In genomic region chr17:18182190-18182977, GRCh38 we compare ENCODE assay signal across 8 cellular contexts. TPM values are rescaled to one million over a fixed set of nuclear protein-coding genes. Genes with fewer than 3 reads are reported as not detected.
DNase-seq lines count a peak whose midpoint lies in the region; ATAC-seq and TF ChIP-seq lines count a peak whose summit lies in the region.

No MANE protein-coding gene starts in this region.

- H3K9me3 Mint-ChIP-seq in activated CD8-positive, alpha-beta memory T cell treated with anti-CD3 and anti-CD28 coated beads, Interleukin-2, amount 10 ng/mL, durations not matched to agents 7 days and 5 days (ENCODE audit: low read depth) = no peaks in the 10 kb centered on the region
- H3K9me3 Mint-ChIP-seq in activated CD8-positive, alpha-beta T cell treated with anti-CD3 and anti-CD28 coated beads for 36 hours = no peaks in the 10 kb centered on the region

- H3K4me1 Mint-ChIP-seq in activated CD8-positive, alpha-beta memory T cell treated with anti-CD3 and anti-CD28 coated beads, Interleukin-2, amount 10 ng/mL, durations not matched to agents 7 days and 5 days = peaks cover 36% of the 10 kb centered on the region
- peaks cover 37% of the 10 kb centered on the region for H3K4me1 Mint-ChIP-seq in activated CD8-positive, alpha-beta T cell treated with anti-CD3 and anti-CD28 coated beads for 36 hours (ENCODE audit: low read depth)

- peak; percentile 43 for DNase-seq in activated CD8-positive, alpha-beta memory T cell treated with anti-CD3 and anti-CD28 coated beads, Interleukin-2, amount 10 ng/mL, durations not matched to agents 7 days and 5 days
- DNase-seq in activated CD8-positive, alpha-beta memory T cell treated with anti-CD3 and anti-CD28 coated beads for 24 hours = no peak
- peak; percentile 33 for DNase-seq in activated CD8-positive, alpha-beta T cell treated with anti-CD3 and anti-CD28 coated beads for 36 hours
- DNase-seq in heart right ventricle (peak; percentile 38 to 52), skeletal muscle cell (ENCODE audit: low read depth) (no peak), amniotic stem cell (lab: John Stamatoyannopoulos, UW) (no peak), D341Med (ENCODE audit: low spot score) (no peak)

- H3K4me3 ChIP-seq in heart right ventricle (peak overlapping the region; percentile 40 to 99 (median 85)), skeletal muscle cell (ENCODE audit: low read depth, low read length) (peak overlapping the region; percentile 84)

- no peak for ATAC-seq in activated CD8-positive, alpha-beta memory T cell treated with anti-CD3 and anti-CD28 coated beads, Interleukin-2, amount 10 ng/mL, durations not matched to agents 7 days and 5 days
- no peak for ATAC-seq in activated CD8-positive, alpha-beta T cell treated with anti-CD3 and anti-CD28 coated beads for 36 hours
- ATAC-seq in heart right ventricle = peak in 3 of 8 donors; percentile 0 to 29 (median 21)
- ATAC-seq in HG02840 (IDR thresholded peaks at IDR 0.05; ENCODE audit: low FRiP score, unreplicated experiment) = no peak

- H3K4me1 ChIP-seq in heart right ventricle = peaks cover 14 to 46% (median 39%) of the 10 kb centered on the region in 9 donors

- H3K27me3 Mint-ChIP-seq in activated CD8-positive, alpha-beta memory T cell treated with anti-CD3 and anti-CD28 coated beads, Interleukin-2, amount 10 ng/mL, durations not matched to agents 7 days and 5 days = no peaks in the 10 kb centered on the region
- no peaks in the 10 kb centered on the region for H3K27me3 Mint-ChIP-seq in activated CD8-positive, alpha-beta T cell treated with anti-CD3 and anti-CD28 coated beads for 36 hours

- peaks cover 30% of the 10 kb centered on the region for H3K36me3 Mint-ChIP-seq in activated CD8-positive, alpha-beta memory T cell treated with anti-CD3 and anti-CD28 coated beads, Interleukin-2, amount 10 ng/mL, durations not matched to agents 7 days and 5 days
- peaks cover 31% of the 10 kb centered on the region for H3K36me3 Mint-ChIP-seq in activated CD8-positive, alpha-beta T cell treated with anti-CD3 and anti-CD28 coated beads for 36 hours (ENCODE audit: low read depth)

- peak overlapping the region; percentile 89 to 100 (median 97) for H3K27ac ChIP-seq in heart right ventricle

- peaks cover 0 to 15% (median 0%) of the 10 kb centered on the region in 9 donors for H3K36me3 ChIP-seq in heart right ventricle

- H3K9me3 ChIP-seq in heart right ventricle = no peaks in the 10 kb centered on the region

- H3K4me3 Mint-ChIP-seq in activated CD8-positive, alpha-beta memory T cell treated with anti-CD3 and anti-CD28 coated beads, Interleukin-2, amount 10 ng/mL, durations not matched to agents 7 days and 5 days = peak overlapping the region; percentile 90
- H3K4me3 Mint-ChIP-seq in activated CD8-positive, alpha-beta T cell treated with anti-CD3 and anti-CD28 coated beads for 36 hours = peak overlapping the region; percentile 96

- intact Hi-C loops in activated CD8-positive, alpha-beta T cell treated with anti-CD3 and anti-CD28 coated beads for 36 hours (cut with micrococcal nuclease) = no loop called here
- intact Hi-C loops in heart right ventricle (cut with DNase I) = loop anchor here in 2 of 10 donors (5.0 kb wide), 1 partner anchor 40 kb away; no protein-coding TSS in a partner anchor

- CTCF ChIA-PET in activated CD8-positive, alpha-beta memory T cell treated with anti-CD3 and anti-CD28 coated beads, Interleukin-2, amount 10 ng/mL, durations not matched to agents 7 days and 5 days (lab: Charles Lee) = interaction anchor here (0.9 to 2.8 kb wide), 6 partner anchors 10 to 42 kb away, joined by 3 to 8 read pairs (median 4); no protein-coding TSS in a partner anchor
- CTCF ChIA-PET in activated CD8-positive, alpha-beta T cell treated with anti-CD3 and anti-CD28 coated beads for 36 hours (lab: Charles Lee) = interaction anchor here (0.6 to 7.5 kb wide), 8 partner anchors 10 to 102 kb away, joined by 3 to 69 read pairs (median 3); no protein-coding TSS in a partner anchor

- H3K27ac Mint-ChIP-seq in activated CD8-positive, alpha-beta memory T cell treated with anti-CD3 and anti-CD28 coated beads, Interleukin-2, amount 10 ng/mL, durations not matched to agents 7 days and 5 days = peak overlapping the region; percentile 97
- peak overlapping the region; percentile 98 for H3K27ac Mint-ChIP-seq in activated CD8-positive, alpha-beta T cell treated with anti-CD3 and anti-CD28 coated beads for 36 hours

- POLR2A ChIA-PET in activated CD8-positive, alpha-beta T cell treated with anti-CD3 and anti-CD28 coated beads for 36 hours (lab: Charles Lee) = interaction anchor here (0.6 to 4.2 kb wide), 9 partner anchors 12 to 1742 kb away, joined by 3 to 18 read pairs (median 4); no protein-coding TSS in a partner anchor

- no peaks in the 10 kb centered on the region for H3K27me3 ChIP-seq in heart right ventricle

- TF ChIP-seq CTCF in activated CD8-positive, alpha-beta T cell treated with anti-CD3 and anti-CD28 coated beads for 36 hours (IDR thresholded peaks at IDR 0.05) = no peak
- no peak for TF ChIP-seq CTCF in heart right ventricle (IDR thresholded peaks at IDR 0.05)

- 10 to 11% methylated on average over 25 of the region's 25 CpGs for WGBS in heart right ventricle, 2 donors

RNA-seq across cellular contexts. Expression of gene ALKBH5, which starts 1.2 kb away (rescaled TPM):
- total RNA-seq in activated CD8-positive, alpha-beta memory T cell treated with anti-CD3 and anti-CD28 coated beads, Interleukin-2, amount 10 ng/mL, durations not matched to agents 7 days and 5 days = 100 to 1,000 TPM; 111 to 126 TPM
- total RNA-seq in activated CD8-positive, alpha-beta T cell treated with anti-CD3 and anti-CD28 coated beads for 36 hours = 100 to 1,000 TPM; 213 to 217 TPM
- 100 to 1,000 TPM; 163 to 208 (median 194) TPM for total RNA-seq in heart right ventricle
- polyA plus RNA-seq in heart right ventricle = 10 to 100 TPM; 72.6 to 80.3 TPM

RNA-seq across cellular contexts. Expression of gene LLGL1, which starts 43.1 kb away (rescaled TPM):
- total RNA-seq in activated CD8-positive, alpha-beta memory T cell treated with anti-CD3 and anti-CD28 coated beads, Interleukin-2, amount 10 ng/mL, durations not matched to agents 7 days and 5 days = 10 to 100 TPM; 23.8 to 24.8 TPM
- 10 to 100 TPM; 15.1 to 17.6 TPM for total RNA-seq in activated CD8-positive, alpha-beta T cell treated with anti-CD3 and anti-CD28 coated beads for 36 hours
- 10 to 100 TPM in 1 of 10 donors, 1 to 10 TPM in 9; 7.2 to 12.4 (median 9.1) TPM for total RNA-seq in heart right ventricle
- polyA plus RNA-seq in heart right ventricle = 1 to 10 TPM; 5.8 to 5.9 TPM

Comparison
In these comparisons a context has a peak if more than half of its experiments do, and no peak if none do; other contexts are left out.
1. DNase-seq: peak in activated CD8-positive, alpha-beta memory T cell treated with anti-CD3 and anti-CD28 coated beads, Interleukin-2, amount 10 ng/mL, durations not matched to agents 7 days and 5 days (single experiment), activated CD8-positive, alpha-beta T cell treated with anti-CD3 and anti-CD28 coated beads for 36 hours (single experiment) and heart right ventricle (2 of 2); none in activated CD8-positive, alpha-beta memory T cell treated with anti-CD3 and anti-CD28 coated beads for 24 hours (single experiment), skeletal muscle cell (single experiment), amniotic stem cell (single experiment) and D341Med (single experiment).